9 cellular contexts compared by ENCODE assay signal in genomic region chr2:128315122-128315828, GRCh38. TPM values are rescaled to one million over a fixed set of nuclear protein-coding genes. Genes with fewer than 3 reads are reported as not detected.
DNase-seq lines count a peak whose midpoint lies in the region; ATAC-seq and TF ChIP-seq lines count a peak whose summit lies in the region.
"Had no signal": no experiment of that assay in that cellular context is flagged by ENCODE, and none has a peak within 500 bp of the region (broad histone marks: within the 10 kb centered on the region; RNA-seq: fewer than 3 reads in every experiment).

No MANE protein-coding gene starts in this region.

- no TSS peak for BruUV-seq in mammary epithelial cell (replicated peaks; lab: Mats Ljungman, UMichigan)

- H3K9me3 ChIP-seq in breast epithelium (no peaks in the 10 kb centered on the region), mammary epithelial cell (replicated peaks; ENCODE audit: insufficient read depth, low read length) (no peaks in the 10 kb centered on the region)
- H3K9me3 ChIP-seq: gastrocnemius medialis had no signal

- H3K27me3 ChIP-seq in breast epithelium: no peaks in the 10 kb centered on the region
- H3K27me3 ChIP-seq in mammary epithelial cell (ENCODE audit: insufficient read depth, low read length): no peaks in the 10 kb centered on the region
- H3K27me3 ChIP-seq: gastrocnemius medialis had no signal

- dilution Hi-C loops in mammary epithelial cell (cut with HindIII; ENCODE audit: low sequenced_read_pairs): no loop called here

- WGBS in mammary epithelial cell (ENCODE audit: low coverage, missing lambda C conversion rate): 73% methylated on average over 10 of the region's 12 CpGs

- H3K4me3 ChIP-seq in breast epithelium (peak overlapping the region; percentile 0 to 98 (median 85)), mammary epithelial cell (replicated peaks in 1 of 3; ENCODE audit: insufficient read depth in 1 of 3, low read depth in 2 of 3, low read length in 3 of 3) (no peak overlapping the region)

- CTCF ChIA-PET in mammary epithelial cell (lab: Charles Lee; ENCODE audit: low non-redundant PET): no interaction called here

- no peak for ATAC-seq in GM21447 (IDR thresholded peaks at IDR 0.05; ENCODE audit: unreplicated experiment)
- ATAC-seq: gastrocnemius medialis had no signal

- no peak overlapping the region for H2AFZ ChIP-seq in mammary epithelial cell (ENCODE audit: low read depth, low read length)

- H3K4me2 ChIP-seq in mammary epithelial cell (ENCODE audit: insufficient read depth, low read depth, low read length): no peak overlapping the region

- TF ChIP-seq POLR2A in breast epithelium (IDR thresholded peaks at IDR 0.05): no peak

- peaks cover 33% of the 10 kb centered on the region for H3K4me1 Mint-ChIP-seq in activated T-helper 1 cell treated with anti-CD3 and anti-CD28 coated beads, Interleukin-12 subunit alpha, Interleukin-12 subunit beta, Interleukin-2, Interleukin-4 antibody, amounts not matched to agents 30 ng/mL and 10 ng/mL and 1 ng/mL, durations not matched to agents 14 hours and 24 hours and 36 hours (ENCODE audit: low read depth)
- H3K4me1 Mint-ChIP-seq in type B pancreatic cell (ENCODE audit: unreplicated experiment): peaks cover 44% of the 10 kb centered on the region

- peak overlapping the region; percentile 21 for H3K27ac Mint-ChIP-seq in activated T-helper 1 cell treated with anti-CD3 and anti-CD28 coated beads, Interleukin-12 subunit alpha, Interleukin-12 subunit beta, Interleukin-2, Interleukin-4 antibody, amounts not matched to agents 30 ng/mL and 10 ng/mL and 1 ng/mL, durations not matched to agents 14 hours and 24 hours and 36 hours
- peak overlapping the region; percentile 46 for H3K27ac Mint-ChIP-seq in type B pancreatic cell

- H3K4me1 ChIP-seq in breast epithelium (peaks cover 14 to 27% of the 10 kb centered on the region in 2 donors), mammary epithelial cell (ENCODE audit: insufficient read depth, low read length) (peaks cover 28% of the 10 kb centered on the region)

- H3K27me3 Mint-ChIP-seq in activated T-helper 1 cell treated with anti-CD3 and anti-CD28 coated beads, Interleukin-12 subunit alpha, Interleukin-12 subunit beta, Interleukin-2, Interleukin-4 antibody, amounts not matched to agents 30 ng/mL and 10 ng/mL and 1 ng/mL, durations not matched to agents 14 hours and 24 hours and 36 hours (ENCODE audit: insufficient read depth): peaks cover 8% of the 10 kb centered on the region
- H3K27me3 Mint-ChIP-seq in type B pancreatic cell: no peaks in the 10 kb centered on the region

- DNase-seq in breast epithelium (ENCODE audit: low spot score in 2 of 2): peak; percentile 15 to 48
- DNase-seq in mammary epithelial cell: no peak
- DNase-seq in activated T-helper 1 cell treated with anti-CD3 and anti-CD28 coated beads, Interleukin-12 subunit alpha, Interleukin-12 subunit beta, Interleukin-2, Interleukin-4 antibody, amounts not matched to agents 30 ng/mL and 10 ng/mL and 1 ng/mL, durations not matched to agents 14 hours and 24 hours and 36 hours (ENCODE audit: low spot score): no peak
- DNase-seq in islet precursor cell: peak; percentile 37
- DNase-seq in type B pancreatic cell (ENCODE audit: extremely low spot score, unreplicated experiment): peak; percentile 62
- DNase-seq in dedifferentiated amniotic fluid mesenchymal stem cell (ENCODE audit: extremely low spot score): no peak
- no peak for DNase-seq in NOMO-1 treated with DMSO at 0.1 percent for 48 hours (lab: John Stamatoyannopoulos, UW; ENCODE audit: unreplicated experiment)
- DNase-seq: gastrocnemius medialis had no signal

- peak overlapping the region; percentile 65 for H3K4me3 Mint-ChIP-seq in activated T-helper 1 cell treated with anti-CD3 and anti-CD28 coated beads, Interleukin-12 subunit alpha, Interleukin-12 subunit beta, Interleukin-2, Interleukin-4 antibody, amounts not matched to agents 30 ng/mL and 10 ng/mL and 1 ng/mL, durations not matched to agents 14 hours and 24 hours and 36 hours
- peak overlapping the region; percentile 94 for H3K4me3 Mint-ChIP-seq in type B pancreatic cell

- TF ChIP-seq CTCF in breast epithelium (IDR thresholded peaks at IDR 0.05) (no peak), mammary epithelial cell (conservative IDR thresholded peaks at IDR 0.05 in 1 of 2, IDR thresholded peaks at IDR 0.05 in 1 of 2; ENCODE audit: extremely low read depth in 1 of 2, insufficient read depth in 1 of 2, low read depth in 1 of 2, low read length in 2 of 2) (no peak), type B pancreatic cell (conservative IDR thresholded peaks at IDR 0.05) (no peak)

- H4K20me1 ChIP-seq in mammary epithelial cell (ENCODE audit: insufficient read depth, low read length): no peaks in the 10 kb centered on the region

- H3K9ac ChIP-seq in mammary epithelial cell (ENCODE audit: insufficient read depth, low read length): no peak overlapping the region

- H3K36me3 ChIP-seq in breast epithelium: no peaks in the 10 kb centered on the region
- H3K36me3 ChIP-seq in mammary epithelial cell (ENCODE audit: insufficient read depth, low read length): no peaks in the 10 kb centered on the region
- H3K36me3 ChIP-seq: gastrocnemius medialis had no signal

- intact Hi-C loops in breast epithelium (cut with DNase I; ENCODE audit: low total_unique reads) (no loop called here), mammary epithelial cell (cut with micrococcal nuclease) (no loop called here)
- intact Hi-C loops in activated T-helper 1 cell treated with anti-CD3 and anti-CD28 coated beads, Interleukin-12 subunit alpha, Interleukin-12 subunit beta, Interleukin-2, Interleukin-4 antibody, amounts not matched to agents 30 ng/mL and 10 ng/mL and 1 ng/mL, durations not matched to agents 14 hours and 24 hours and 36 hours (cut with micrococcal nuclease): loop anchor here (5.0 to 10.0 kb wide), 4 partner anchors 138 to 790 kb away; partner anchors contain the start of gene IWS1

- peaks cover 14% of the 10 kb centered on the region for H3K36me3 Mint-ChIP-seq in activated T-helper 1 cell treated with anti-CD3 and anti-CD28 coated beads, Interleukin-12 subunit alpha, Interleukin-12 subunit beta, Interleukin-2, Interleukin-4 antibody, amounts not matched to agents 30 ng/mL and 10 ng/mL and 1 ng/mL, durations not matched to agents 14 hours and 24 hours and 36 hours (ENCODE audit: low read depth)
- peaks cover 3% of the 10 kb centered on the region for H3K36me3 Mint-ChIP-seq in type B pancreatic cell

- no peaks in the 10 kb centered on the region for H3K9me3 Mint-ChIP-seq in activated T-helper 1 cell treated with anti-CD3 and anti-CD28 coated beads, Interleukin-12 subunit alpha, Interleukin-12 subunit beta, Interleukin-2, Interleukin-4 antibody, amounts not matched to agents 30 ng/mL and 10 ng/mL and 1 ng/mL, durations not matched to agents 14 hours and 24 hours and 36 hours
- no peaks in the 10 kb centered on the region for H3K9me3 Mint-ChIP-seq in type B pancreatic cell

- H3K27ac ChIP-seq in breast epithelium: no peak overlapping the region
- H3K27ac ChIP-seq in mammary epithelial cell (ENCODE audit: insufficient read depth, low read depth, low read length): no peak overlapping the region
- H3K27ac ChIP-seq: gastrocnemius medialis had no signal

- in situ Hi-C loops in mammary epithelial cell (cut with MboI; ENCODE audit: low sequenced_read_pairs in 2 of 2): loop anchor here in 1 of 2 donors (25.0 kb wide), 2 partner anchors 128 to 422 kb away; no protein-coding TSS in a partner anchor

- peaks cover 76% of the 10 kb centered on the region for H3K79me2 ChIP-seq in mammary epithelial cell (ENCODE audit: insufficient read depth, low read length)

RNA-seq across cellular contexts. Expression of gene HS6ST1, which starts 3.4 kb away (rescaled TPM):
- 10 to 100 TPM; 15.7 to 38.6 (median 29.8) TPM for total RNA-seq in breast epithelium
- 10 to 100 TPM; 22.7 to 61.0 TPM for total RNA-seq in mammary epithelial cell
- polyA plus RNA-seq in mammary epithelial cell: 13.2 TPM
- 11.2 TPM for polyA minus RNA-seq in mammary epithelial cell
- 21.6 and 22.3 TPM in 2 replicates for total RNA-seq in activated T-helper 1 cell treated with anti-CD3 and anti-CD28 coated beads, Interleukin-12 subunit alpha, Interleukin-12 subunit beta, Interleukin-2, Interleukin-4 antibody, amounts not matched to agents 30 ng/mL and 10 ng/mL and 1 ng/mL, durations not matched to agents 14 hours and 24 hours and 36 hours
- 64.9 and 75.2 TPM in 2 replicates for total RNA-seq in type B pancreatic cell (ENCODE audit: low replicate concordance)

Comparison
In these comparisons a context has a peak if more than half of its experiments do, and no peak if none do; other contexts are left out.
1. DNase-seq: peak in breast epithelium (2 of 2), islet precursor cell (single experiment) and type B pancreatic cell (single experiment); none in mammary epithelial cell (single experiment), activated T-helper 1 cell treated with anti-CD3 and anti-CD28 coated beads, Interleukin-12 subunit alpha, Interleukin-12 subunit beta, Interleukin-2, Interleukin-4 antibody, amounts not matched to agents 30 ng/mL and 10 ng/mL and 1 ng/mL, durations not matched to agents 14 hours and 24 hours and 36 hours (single experiment), dedifferentiated amniotic fluid mesenchymal stem cell (single experiment) and NOMO-1 treated with DMSO at 0.1 percent for 48 hours (single experiment).
2. H3K4me3 ChIP-seq: peak in breast epithelium (3 of 3); none in mammary epithelial cell (0 of 3).